10 cellular contexts compared by ENCODE assay signal in the genomic region with DNA sequence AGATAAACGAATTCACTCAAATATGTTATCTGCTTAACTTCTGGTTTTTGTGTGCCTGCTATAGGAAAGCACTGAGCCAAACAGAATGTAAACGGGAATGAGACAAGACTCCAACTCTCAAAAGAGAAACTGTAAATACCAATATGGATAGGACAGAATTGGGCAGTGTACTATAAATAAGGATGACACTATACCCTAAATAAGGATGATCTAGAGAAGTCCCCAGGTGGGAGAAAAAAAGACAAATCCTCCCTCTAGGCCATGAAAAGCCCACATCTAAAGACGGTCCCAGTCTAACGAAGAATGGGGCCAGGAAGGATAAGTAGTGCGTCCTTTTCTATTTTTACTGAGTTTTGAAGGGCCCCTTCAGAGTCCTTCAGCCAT. TPM values are rescaled to one million over a fixed set of nuclear protein-coding genes. Genes with fewer than 3 reads are reported as not detected.
DNase-seq lines count a peak whose midpoint lies in the region; ATAC-seq and TF ChIP-seq lines count a peak whose summit lies in the region.
"Had no signal": no experiment of that assay in that cellular context is flagged by ENCODE, and none has a peak within 500 bp of the region (broad histone marks: within the 10 kb centered on the region; RNA-seq: fewer than 3 reads in every experiment).

No MANE protein-coding gene starts in this region.

- peaks cover 17% of the 10 kb centered on the region for H3K36me3 Mint-ChIP-seq in T-helper 1 cell treated with Interleukin-12 subunit alpha and Interleukin-12 subunit beta and Interleukin-4 antibody, amounts not matched to agents 30 μg/mL and 1 μg/mL, for 36 hours (ENCODE audit: low read depth)
- H3K36me3 Mint-ChIP-seq in effector memory CD8-positive, alpha-beta T cell (ENCODE audit: insufficient read depth) = peaks cover 37% of the 10 kb centered on the region

- H3F3A ChIP-seq in PC-3 (ENCODE audit: low read length, unreplicated experiment) (peaks cover 16% of the 10 kb centered on the region), smooth muscle cell (ENCODE audit: low read depth) (peaks cover 25% of the 10 kb centered on the region)

- peaks cover 13% of the 10 kb centered on the region for H3K4me1 Mint-ChIP-seq in T-helper 1 cell treated with Interleukin-12 subunit alpha and Interleukin-12 subunit beta and Interleukin-4 antibody, amounts not matched to agents 30 μg/mL and 1 μg/mL, for 36 hours (ENCODE audit: low read depth)
- H3K4me1 Mint-ChIP-seq in effector memory CD8-positive, alpha-beta T cell (ENCODE audit: low read depth in 2 of 2) = peaks cover 14 to 17% of the 10 kb centered on the region in 2 donors

- no peak overlapping the region for H3K4me2 ChIP-seq in PC-3 (ENCODE audit: low read length)
- no peak overlapping the region for H3K4me2 ChIP-seq in smooth muscle cell

- H3K9me3 ChIP-seq in PC-3 (ENCODE audit: low read length) = no peaks in the 10 kb centered on the region
- no peaks in the 10 kb centered on the region for H3K9me3 ChIP-seq in smooth muscle cell (replicated peaks; ENCODE audit: low read depth)
- H3K9me3 ChIP-seq: MG63 had no signal

- peak overlapping the region; percentile 51 for H3K4me3 Mint-ChIP-seq in T-helper 1 cell treated with Interleukin-12 subunit alpha and Interleukin-12 subunit beta and Interleukin-4 antibody, amounts not matched to agents 30 μg/mL and 1 μg/mL, for 36 hours
- H3K4me3 Mint-ChIP-seq in effector memory CD8-positive, alpha-beta T cell = peak overlapping the region; percentile 94 to 95

- BruUV-seq in PC-3 (replicated peaks; lab: Mats Ljungman, UMichigan) = no TSS peak

- DNase-seq in T-helper 1 cell = no peak
- no peak for DNase-seq in PC-3
- no peak for DNase-seq in effector memory CD8-positive, alpha-beta T cell
- no peak for DNase-seq in smooth muscle cell (lab: John Stamatoyannopoulos, UW; ENCODE audit: unreplicated experiment)
- DNase-seq in mesenteric fat pad (ENCODE audit: low spot score) = no peak
- DNase-seq in NCI-H2227 treated with DMSO at 0.1 percent for 48 hours (lab: John Stamatoyannopoulos, UW) = no peak
- DNase-seq in putamen (ENCODE audit: low spot score) = no peak
- DNase-seq: cortex of kidney had no signal

- H4K20me1 ChIP-seq in PC-3 (ENCODE audit: low read length) (no peaks in the 10 kb centered on the region), smooth muscle cell (ENCODE audit: low read depth) (peaks cover 24% of the 10 kb centered on the region)

- ATAC-seq in PC-3 = no peak
- ATAC-seq in effector memory CD8-positive, alpha-beta T cell (replicated peaks) = no peak

- POLR2A ChIA-PET in PC-3 (lab: Charles Lee; ENCODE audit: unreplicated experiment) = no interaction called here

- H3K4me1 ChIP-seq in PC-3 (ENCODE audit: insufficient read depth, low read length) (peaks cover 14% of the 10 kb centered on the region), smooth muscle cell (ENCODE audit: low read depth) (no peaks in the 10 kb centered on the region)

- H3K9ac ChIP-seq in PC-3 (ENCODE audit: low read length) (no peak overlapping the region), smooth muscle cell (ENCODE audit: low read depth) (no peak overlapping the region)

- H3K27ac ChIP-seq in PC-3 (ENCODE audit: low read length) (peak overlapping the region; percentile 86), smooth muscle cell (ENCODE audit: low read depth) (peak overlapping the region; percentile 90)

- no peaks in the 10 kb centered on the region for H3K9me3 Mint-ChIP-seq in T-helper 1 cell treated with Interleukin-12 subunit alpha and Interleukin-12 subunit beta and Interleukin-4 antibody, amounts not matched to agents 30 μg/mL and 1 μg/mL, for 36 hours
- H3K9me3 Mint-ChIP-seq in effector memory CD8-positive, alpha-beta T cell = no peaks in the 10 kb centered on the region

- H3K79me2 ChIP-seq in PC-3 (ENCODE audit: low read length) = peaks cover 27% of the 10 kb centered on the region
- H3K79me2 ChIP-seq in smooth muscle cell (ENCODE audit: low read depth) = peaks cover 54% of the 10 kb centered on the region

- H3K9me2 ChIP-seq in PC-3 (replicated peaks; ENCODE audit: low read length) = no peaks in the 10 kb centered on the region

- CTCF ChIA-PET in PC-3 (lab: Charles Lee) = no interaction called here

- no peaks in the 10 kb centered on the region for H3K27me3 Mint-ChIP-seq in T-helper 1 cell treated with Interleukin-12 subunit alpha and Interleukin-12 subunit beta and Interleukin-4 antibody, amounts not matched to agents 30 μg/mL and 1 μg/mL, for 36 hours (ENCODE audit: low read depth)
- no peaks in the 10 kb centered on the region for H3K27me3 Mint-ChIP-seq in effector memory CD8-positive, alpha-beta T cell

- H3K27ac Mint-ChIP-seq in T-helper 1 cell treated with Interleukin-12 subunit alpha and Interleukin-12 subunit beta and Interleukin-4 antibody, amounts not matched to agents 30 μg/mL and 1 μg/mL, for 36 hours = peak overlapping the region; percentile 68
- H3K27ac Mint-ChIP-seq in effector memory CD8-positive, alpha-beta T cell = peak overlapping the region; percentile 76 to 99

- H2AFZ ChIP-seq in PC-3 (ENCODE audit: low read length) (no peak overlapping the region), smooth muscle cell (ENCODE audit: low read depth) (no peak overlapping the region)

- H3K36me3 ChIP-seq in PC-3 (ENCODE audit: low read depth, low read length) (no peaks in the 10 kb centered on the region; the same call in 1 of the 2 replicates), smooth muscle cell (ENCODE audit: low read depth) (no peaks in the 10 kb centered on the region)

- intact Hi-C loops in PC-3 (cut with micrococcal nuclease) = no loop called here

- H3K4me3 ChIP-seq in PC-3 (ENCODE audit: low read length) (no peak overlapping the region), smooth muscle cell (no peak overlapping the region)

- WGBS in smooth muscle cell (ENCODE audit: low lambda C conversion rate) = 74% methylated on average over 5 of the region's 5 CpGs

- H3K27me3 ChIP-seq in PC-3 (ENCODE audit: low read length) (no peaks in the 10 kb centered on the region), smooth muscle cell (ENCODE audit: low read depth) (no peaks in the 10 kb centered on the region)
- H3K27me3 ChIP-seq: MG63 had no signal

- TF ChIP-seq CTCF in PC-3 (conservative IDR thresholded peaks at IDR 0.05; ENCODE audit: low read depth, low read length) (no peak), smooth muscle cell (IDR thresholded peaks at IDR 0.05; ENCODE audit: borderline replicate concordance, insufficient read depth, poor library complexity, severe bottlenecking) (no peak)

RNA-seq across cellular contexts. Expression of gene GABPB2, which starts 1.5 kb away (rescaled TPM):
- total RNA-seq in PC-3 (2014; rRNA removed) = 6.4 and 6.9 TPM in 2 replicates
- total RNA-seq in smooth muscle cell = 3.6 and 9.1 TPM in 2 replicates
- 1.3 and 3.0 TPM in 2 replicates for polyA plus RNA-seq in smooth muscle cell
- 15.7 TPM for total RNA-seq in mesenteric fat pad

RNA-seq across cellular contexts. Expression of gene MLLT11, which starts 8.9 kb away (rescaled TPM):
- total RNA-seq in PC-3 (2014; rRNA removed) = 12.3 and 14.1 TPM in 2 replicates
- 50.1 and 53.4 TPM in 2 replicates for total RNA-seq in smooth muscle cell
- 73.2 and 74.2 TPM in 2 replicates for polyA plus RNA-seq in smooth muscle cell
- total RNA-seq in mesenteric fat pad = 0.64 TPM

RNA-seq across cellular contexts. Expression of gene CDC42SE1, which starts 9.7 kb away (rescaled TPM):
- 60.8 and 61.4 TPM in 2 replicates for total RNA-seq in PC-3 (2014; rRNA removed)
- total RNA-seq in smooth muscle cell = 63.3 and 75.9 TPM in 2 replicates
- polyA plus RNA-seq in smooth muscle cell = 15.2 and 20.8 TPM in 2 replicates
- total RNA-seq in mesenteric fat pad = 97.4 TPM

RNA-seq across cellular contexts. Expression of gene C1orf56, which starts 21.5 kb away (rescaled TPM):
- total RNA-seq in PC-3 (2014; rRNA removed) = 2.8 and 3.8 TPM in 2 replicates
- 1.2 and 1.6 TPM in 2 replicates for total RNA-seq in smooth muscle cell
- 4.4 and 8.0 TPM in 2 replicates for polyA plus RNA-seq in smooth muscle cell
- total RNA-seq in mesenteric fat pad = 5.4 TPM

RNA-seq across cellular contexts. Expression of gene BNIPL, which starts 32.7 kb away (rescaled TPM):
- total RNA-seq in PC-3 (2014; rRNA removed) (0.51 and 2.4 TPM in 2 replicates), smooth muscle cell (5.3 and 5.6 TPM in 2 replicates), mesenteric fat pad (not detected)
- polyA plus RNA-seq in smooth muscle cell = 0.93 and 1.2 TPM in 2 replicates
